In genomic region chr5:159206368-159206767, GRCh38 we compare ENCODE assay signal across 10 cellular contexts. TPM values are rescaled to one million over a fixed set of nuclear protein-coding genes. Genes with fewer than 3 reads are reported as not detected.
A peak's percentile ranks its signal among the peaks of the same experiment; 100 is the strongest.
DNase-seq lines count a peak whose midpoint lies in the region; ATAC-seq and TF ChIP-seq lines count a peak whose summit lies in the region.
"Had no signal": no experiment of that assay in that cellular context is flagged by ENCODE, and none has a peak within 500 bp of the region (broad histone marks: within the 10 kb centered on the region; RNA-seq: fewer than 3 reads in every experiment).

No MANE protein-coding gene starts in this region.

- 0 out of 5 replicates have a peak, but pooled peaks cover 0 to 2% of the 10 kb centered on the region in 2 experiments for H3K9me3 Mint-ChIP-seq in H9

- no peak overlapping the region for H2BK12ac ChIP-seq in H9 (ENCODE audit: insufficient read length, low read depth, low read length)

- H4K8ac ChIP-seq in H9 (replicated peaks; ENCODE audit: insufficient read length, low read depth, low read length) = no peak overlapping the region

- H3K27me3 Mint-ChIP-seq in H9 (ENCODE audit: low read depth) = peaks cover 11% of the 10 kb centered on the region

- no peak overlapping the region for H2AFZ ChIP-seq in H9 (ENCODE audit: low read length)

- no peak overlapping the region for H3K4me2 ChIP-seq in H9 (ENCODE audit: insufficient read depth, insufficient read length, low read length)

- no peak overlapping the region for H3K18ac ChIP-seq in H9 (ENCODE audit: insufficient read length, low read depth, low read length)

- DNase-seq in GM12865 (ENCODE audit: low read depth) (no peak), SK-N-MC (ENCODE audit: low read depth, low spot score) (no peak), epithelial cell of proximal tubule (ENCODE audit: low read depth) (no peak), sigmoid colon (no peak), A172 (ENCODE audit: low spot score) (no peak), H9 (no peak)
- DNase-seq: body of pancreas, NCI-H524 had no signal

- H3K27ac Mint-ChIP-seq in H9 = no peak overlapping the region

- intact Hi-C loops in sigmoid colon (cut with DNase I) = loop anchor here (5.0 kb wide), 1 partner anchor 801 kb away; the partner anchor contains the start of gene TTC1

- H3K36me3 Mint-ChIP-seq in H9 (ENCODE audit: insufficient read depth in 1 of 3, low read depth in 3 of 3) = peaks cover 2 to 4% (median 2%) of the 10 kb centered on the region in 3 experiments; a peak in 2 of 7 replicates

- peaks cover 42 to 48% of the 10 kb centered on the region in 2 experiments for H3K4me1 Mint-ChIP-seq in H9

- H3K36me3 ChIP-seq in SK-N-MC (ENCODE audit: insufficient read depth, low read length) (peaks cover 18% of the 10 kb centered on the region), sigmoid colon (no peaks in the 10 kb centered on the region)

- peaks cover 4% of the 10 kb centered on the region for H3K79me1 ChIP-seq in H9 (ENCODE audit: insufficient read depth, low read depth, low read length, poor library complexity, severe bottlenecking)

- 9 to 17% methylated on average over 2 of the region's 2 CpGs for WGBS in sigmoid colon, 2 donors
- WGBS in H9 (ENCODE audit: extremely low coverage, insufficient read length, low lambda C conversion rate) = no CpG with 5 or more reads among the region's 2 CpGs

- no peak overlapping the region for H3T11ph ChIP-seq in H9 (ENCODE audit: low read length)

- H3K23ac ChIP-seq in H9 (ENCODE audit: insufficient read length, low read depth, low read length) = no peak overlapping the region

- peak overlapping the region; percentile 85 for H3K9ac ChIP-seq in SK-N-MC (ENCODE audit: insufficient read length)
- no peak overlapping the region for H3K9ac ChIP-seq in H9 (ENCODE audit: extremely low read depth, insufficient read length, low read length)

- no peak overlapping the region for H4K5ac ChIP-seq in H9 (ENCODE audit: insufficient read length, low read depth, low read length)

- no peak overlapping the region for H2BK5ac ChIP-seq in H9 (ENCODE audit: insufficient read length, low read length)

- ATAC-seq in HG03521 (IDR thresholded peaks at IDR 0.05; ENCODE audit: unreplicated experiment) = no peak
- no peak for ATAC-seq in HG02885 (IDR thresholded peaks at IDR 0.05; ENCODE audit: poor library complexity, unreplicated experiment)
- ATAC-seq: body of pancreas had no signal

- H2BK15ac ChIP-seq in H9 (ENCODE audit: low read depth, low read length) = no peak overlapping the region

- H4K20me1 ChIP-seq in H9 (ENCODE audit: control insufficient read depth, insufficient read depth, insufficient read length) = no peaks in the 10 kb centered on the region

- no peak overlapping the region for H2BK20ac ChIP-seq in H9 (ENCODE audit: low read depth, low read length, poor library complexity, severe bottlenecking)

- TF ChIP-seq POLR2A in sigmoid colon (IDR thresholded peaks at IDR 0.05) = no peak

- no peak for TF ChIP-seq EP300 in sigmoid colon (IDR thresholded peaks at IDR 0.05)

- no peak overlapping the region for H3K56ac ChIP-seq in H9 (ENCODE audit: insufficient read length, low read depth, low read length)

- H3K27ac ChIP-seq in SK-N-MC = peak overlapping the region; percentile 95
- peak overlapping the region; percentile 95 to 97 (median 96) for H3K27ac ChIP-seq in sigmoid colon
- no peak overlapping the region for H3K27ac ChIP-seq in H9 (ENCODE audit: insufficient read length, low read depth, low read length)

- no peak overlapping the region for H3K14ac ChIP-seq in H9 (ENCODE audit: insufficient read depth, low read length)

- no peak overlapping the region for H2AK5ac ChIP-seq in H9 (ENCODE audit: insufficient read length, low read length)

- H3K4me3 Mint-ChIP-seq in H9 = peak overlapping the region in 1 of 2 experiments; percentile 97; a peak in 4 of 5 replicates

- peaks cover 0 to 67% (median 52%) of the 10 kb centered on the region in 4 donors for H3K4me1 ChIP-seq in sigmoid colon
- H3K4me1 ChIP-seq in H9 (ENCODE audit: insufficient read depth, low read length) = peaks cover 5% of the 10 kb centered on the region; the same call in 1 of the 2 replicates

- no peak overlapping the region for H3K4ac ChIP-seq in H9 (ENCODE audit: low read depth, low read length)

- H3K27me3 ChIP-seq in sigmoid colon (no peaks in the 10 kb centered on the region), H9 (ENCODE audit: insufficient read depth, low read length) (peaks cover 4% of the 10 kb centered on the region; the same call in 1 of the 2 replicates)
- H3K27me3 ChIP-seq: body of pancreas had no signal

- H3K23me2 ChIP-seq in H9 (ENCODE audit: insufficient read length, low read depth, low read length, poor library complexity, severe bottlenecking) = peaks cover 16% of the 10 kb centered on the region

- peak overlapping the region; percentile 70 for H3K4me3 ChIP-seq in GM12865 (ENCODE audit: low read depth, low read length)
- peak overlapping the region; percentile 76 for H3K4me3 ChIP-seq in SK-N-MC
- H3K4me3 ChIP-seq in epithelial cell of proximal tubule (ENCODE audit: low read depth, low read length) = peak overlapping the region; percentile 81
- H3K4me3 ChIP-seq in sigmoid colon = peak overlapping the region in 2 of 4 donors; percentile 86 to 99
- H3K4me3 ChIP-seq: body of pancreas had no signal

- H2BK120ac ChIP-seq in H9 (ENCODE audit: low read depth, low read length, poor library complexity, severe bottlenecking) = no peak overlapping the region

- H3K79me2 ChIP-seq in H9 (ENCODE audit: insufficient read depth, low read length) = peaks cover 9% of the 10 kb centered on the region; the same call in 1 of the 2 replicates

- TF ChIP-seq CTCF in GM12865 (IDR thresholded peaks at IDR 0.05; ENCODE audit: insufficient read depth, low read depth, low read length, missing control alignments) (no peak), epithelial cell of proximal tubule (conservative IDR thresholded peaks at IDR 0.05; ENCODE audit: low read depth, low read length) (no peak), sigmoid colon (IDR thresholded peaks at IDR 0.05) (no peak), H9 (conservative IDR thresholded peaks at IDR 0.05) (no peak)

- no peaks in the 10 kb centered on the region for H3K9me3 ChIP-seq in SK-N-MC (ENCODE audit: low read depth, low read length)
- no peaks in the 10 kb centered on the region for H3K9me3 ChIP-seq in sigmoid colon
- H3K9me3 ChIP-seq in H9 (ENCODE audit: control insufficient read depth, low read depth, low read length) = no peaks in the 10 kb centered on the region
- H3K9me3 ChIP-seq: body of pancreas had no signal

- no peak overlapping the region for H4K91ac ChIP-seq in H9 (ENCODE audit: insufficient read length, low read depth, low read length)

RNA-seq across cellular contexts. Expression of gene RNF145, which starts 3.0 kb away (rescaled TPM):
- total RNA-seq in epithelial cell of proximal tubule (57.9 and 71.4 TPM in 2 replicates), sigmoid colon (10 to 100 TPM; 30.4 to 54.2 (median 39.5) TPM), H9 (2021) (59.1 and 61.4 TPM in 2 replicates)
- 10 to 100 TPM in 2 of 3 donors, 1 to 10 TPM in 1; 6.5 to 91.0 (median 13.2) TPM for polyA plus RNA-seq in sigmoid colon
- 117 and 122 TPM in 2 replicates for total RNA-seq in A172 (2014; rRNA removed; shearing (Covaris generic))

RNA-seq across cellular contexts. Expression of gene UBLCP1, which starts 56.7 kb away (rescaled TPM):
- 30.6 and 33.8 TPM in 2 replicates for total RNA-seq in epithelial cell of proximal tubule
- total RNA-seq in sigmoid colon = 10 to 100 TPM; 17.7 to 29.6 (median 19.8) TPM
- 10 to 100 TPM; 15.0 to 18.7 (median 16.2) TPM for polyA plus RNA-seq in sigmoid colon
- 51.5 and 59.8 TPM in 2 replicates for total RNA-seq in A172 (2014; rRNA removed; shearing (Covaris generic))
- 37.9 and 39.0 TPM in 2 replicates for total RNA-seq in H9 (2021)
